In genomic region chr19:42203700-42204099, GRCh38 we compare ENCODE assay signal across 15 cellular contexts. TPM values are rescaled to one million over a fixed set of nuclear protein-coding genes. Genes with fewer than 3 reads are reported as not detected.
DNase-seq lines count a peak whose midpoint lies in the region; ATAC-seq and TF ChIP-seq lines count a peak whose summit lies in the region.
"Had no signal": no experiment of that assay in that cellular context is flagged by ENCODE, and none has a peak within 500 bp of the region (broad histone marks: within the 10 kb centered on the region; RNA-seq: fewer than 3 reads in every experiment).

No MANE protein-coding gene starts in this region.

- H3K9me3 Mint-ChIP-seq in activated naive CD4-positive, alpha-beta T cell treated with anti-CD3 and anti-CD28 coated beads, Interleukin-2, amount 10 ng/mL, durations not matched to agents 7 days and 5 days, result no peaks in the 10 kb centered on the region
- H3K9me3 Mint-ChIP-seq in stimulated activated memory B cell treated with anti-CD40 and anti-IgM and Interleukin-4, amounts not matched to agents 10 μg/mL and 1 μg/mL and 100 μg/mL, for 72 hours, result no peaks in the 10 kb centered on the region
- H3K9me3 Mint-ChIP-seq: activated T-cell treated with anti-CD3 and anti-CD28 coated beads, Interleukin-2, amount 50 U/mL, for 72 hours; mesothelial cell of epicardium had no signal

- H3K27ac Mint-ChIP-seq in activated naive CD4-positive, alpha-beta T cell treated with anti-CD3 and anti-CD28 coated beads, Interleukin-2, amount 10 ng/mL, durations not matched to agents 7 days and 5 days, result peak overlapping the region; percentile 40
- H3K27ac Mint-ChIP-seq in stimulated activated memory B cell treated with anti-CD40 and anti-IgM and Interleukin-4, amounts not matched to agents 10 μg/mL and 1 μg/mL and 100 μg/mL, for 72 hours, result peak overlapping the region; percentile 87
- H3K27ac Mint-ChIP-seq: mesothelial cell of epicardium had no signal

- peaks cover 83% of the 10 kb centered on the region for H3K4me1 Mint-ChIP-seq in activated naive CD4-positive, alpha-beta T cell treated with anti-CD3 and anti-CD28 coated beads, Interleukin-2, amount 10 ng/mL, durations not matched to agents 7 days and 5 days
- peaks cover 72% of the 10 kb centered on the region for H3K4me1 Mint-ChIP-seq in stimulated activated memory B cell treated with anti-CD40 and anti-IgM and Interleukin-4, amounts not matched to agents 10 μg/mL and 1 μg/mL and 100 μg/mL, for 72 hours
- H3K4me1 Mint-ChIP-seq: mesothelial cell of epicardium had no signal

- no peak overlapping the region for H3K4me3 Mint-ChIP-seq in activated naive CD4-positive, alpha-beta T cell treated with anti-CD3 and anti-CD28 coated beads, Interleukin-2, amount 10 ng/mL, durations not matched to agents 7 days and 5 days
- H3K4me3 Mint-ChIP-seq in stimulated activated memory B cell treated with anti-CD40 and anti-IgM and Interleukin-4, amounts not matched to agents 10 μg/mL and 1 μg/mL and 100 μg/mL, for 72 hours, result no peak overlapping the region
- H3K4me3 Mint-ChIP-seq: activated T-cell treated with anti-CD3 and anti-CD28 coated beads, Interleukin-2, amount 50 U/mL, for 72 hours; mesothelial cell of epicardium had no signal

- H3K36me3 ChIP-seq in RWPE2 (ENCODE audit: low read depth) (peaks cover 71% of the 10 kb centered on the region), right atrium auricular region (peaks cover 71% of the 10 kb centered on the region)
- peaks cover 46% of the 10 kb centered on the region for H3K36me3 ChIP-seq in effector memory CD4-positive, alpha-beta T cell (ENCODE audit: control insufficient read depth, insufficient read depth, low read length)

- H3K27me3 Mint-ChIP-seq in activated naive CD4-positive, alpha-beta T cell treated with anti-CD3 and anti-CD28 coated beads, Interleukin-2, amount 10 ng/mL, durations not matched to agents 7 days and 5 days, result no peaks in the 10 kb centered on the region
- no peaks in the 10 kb centered on the region for H3K27me3 Mint-ChIP-seq in stimulated activated memory B cell treated with anti-CD40 and anti-IgM and Interleukin-4, amounts not matched to agents 10 μg/mL and 1 μg/mL and 100 μg/mL, for 72 hours

- TF ChIP-seq CTCF in RWPE2 (IDR thresholded peaks at IDR 0.05; ENCODE audit: poor library complexity, severe bottlenecking) (no peak), right atrium auricular region (IDR thresholded peaks at IDR 0.05) (no peak)

- H3K4me3 ChIP-seq in RWPE2 (ENCODE audit: severe bottlenecking), result no peak overlapping the region
- H3K4me3 ChIP-seq in effector memory CD4-positive, alpha-beta T cell (ENCODE audit: insufficient read depth, low read depth, low read length, poor library complexity, severe bottlenecking), result no peak overlapping the region
- H3K4me3 ChIP-seq in right atrium auricular region, result no peak overlapping the region

- CTCF ChIA-PET in activated naive CD4-positive, alpha-beta T cell treated with anti-CD3 and anti-CD28 coated beads, Interleukin-2, amount 10 ng/mL, durations not matched to agents 7 days and 5 days (lab: Charles Lee), result no interaction called here

- H3K36me3 Mint-ChIP-seq in activated naive CD4-positive, alpha-beta T cell treated with anti-CD3 and anti-CD28 coated beads, Interleukin-2, amount 10 ng/mL, durations not matched to agents 7 days and 5 days, result peaks cover 82% of the 10 kb centered on the region
- peaks cover 50% of the 10 kb centered on the region for H3K36me3 Mint-ChIP-seq in stimulated activated memory B cell treated with anti-CD40 and anti-IgM and Interleukin-4, amounts not matched to agents 10 μg/mL and 1 μg/mL and 100 μg/mL, for 72 hours

- H3K27ac ChIP-seq in RWPE2 (ENCODE audit: poor library complexity, severe bottlenecking) (peak overlapping the region; percentile 88), right atrium auricular region (no peak overlapping the region)
- peak overlapping the region; percentile 24 for H3K27ac ChIP-seq in effector memory CD4-positive, alpha-beta T cell (ENCODE audit: insufficient read depth, low read length, poor library complexity, severe bottlenecking)

- no peak for ATAC-seq in RWPE2 (ENCODE audit: low read depth)
- no peak for ATAC-seq in stimulated activated memory B cell treated with anti-CD40 and anti-IgM and Interleukin-4, amounts not matched to agents 10 μg/mL and 1 μg/mL and 100 μg/mL, for 72 hours
- ATAC-seq: activated T-cell treated with anti-CD3 and anti-CD28 coated beads, Interleukin-2, amount 50 U/mL, for 72 hours had no signal

- no peaks in the 10 kb centered on the region for H3K27me3 ChIP-seq in RWPE2 (ENCODE audit: insufficient read depth, poor library complexity, severe bottlenecking)
- H3K27me3 ChIP-seq in effector memory CD4-positive, alpha-beta T cell (replicated peaks; ENCODE audit: control insufficient read depth, insufficient read depth, low read length, poor library complexity, severe bottlenecking), result no peaks in the 10 kb centered on the region
- no peaks in the 10 kb centered on the region for H3K27me3 ChIP-seq in right atrium auricular region

- DNase-seq in activated naive CD4-positive, alpha-beta T cell treated with anti-CD3 and anti-CD28 coated beads, Interleukin-2, amount 10 ng/mL, durations not matched to agents 7 days and 5 days, result no peak
- no peak for DNase-seq in activated naive CD4-positive, alpha-beta T cell treated with Interleukin-2 at 50 U/mL for 16 hours
- DNase-seq in RWPE2 (ENCODE audit: low spot score) (no peak), NCI-H774 (lab: John Stamatoyannopoulos, UW) (no peak), right atrium auricular region (ENCODE audit: low spot score) (no peak), HuH-7.5 (ENCODE audit: low spot score) (no peak)
- DNase-seq in effector memory CD4-positive, alpha-beta T cell, result no peak
- DNase-seq: activated CD4-positive, CD25-positive, alpha-beta regulatory T cell treated with anti-CD3 and anti-CD28 coated beads, Interleukin-2, amount 50 U/mL, for 72 hours; activated T-cell treated with anti-CD3 and anti-CD28 coated beads, Interleukin-2, amount 50 U/mL, for 72 hours; cortex of kidney; glutamatergic neuron; NCI-H1417 treated with DMSO at 0.1 percent for 48 hours; NCI-H2171 treated with DMSO at 0.1 percent for 48 hours had no signal

- H3K9me3 ChIP-seq in RWPE2 (ENCODE audit: severe bottlenecking) (no peaks in the 10 kb centered on the region), right atrium auricular region (no peaks in the 10 kb centered on the region)
- H3K9me3 ChIP-seq in effector memory CD4-positive, alpha-beta T cell (ENCODE audit: control insufficient read depth, low read length), result no peaks in the 10 kb centered on the region

- H3K4me1 ChIP-seq in RWPE2 (ENCODE audit: insufficient read depth, poor library complexity, severe bottlenecking) (peaks cover 44% of the 10 kb centered on the region), right atrium auricular region (peaks cover 0 to 25% of the 10 kb centered on the region in 2 donors)
- peaks cover 75% of the 10 kb centered on the region for H3K4me1 ChIP-seq in effector memory CD4-positive, alpha-beta T cell (ENCODE audit: control insufficient read depth, insufficient read depth, low read length, poor library complexity, severe bottlenecking)

RNA-seq across cellular contexts. Expression of gene DEDD2, which starts 13.8 kb away (rescaled TPM):
- total RNA-seq in right atrium auricular region, result 10 to 100 TPM; 19.2 to 24.8 TPM

RNA-seq across cellular contexts. Expression of gene ZNF526, which starts 16.4 kb away (rescaled TPM):
- 1 to 10 TPM; 2.6 to 5.4 TPM for total RNA-seq in right atrium auricular region

RNA-seq across cellular contexts. Expression of gene GSK3A, which starts 38.7 kb away (rescaled TPM):
- 10 to 100 TPM; 18.1 to 27.9 TPM for total RNA-seq in right atrium auricular region

RNA-seq across cellular contexts. Expression of gene ERF, which starts 51.2 kb away (rescaled TPM):
- 10 to 100 TPM; 26.8 to 34.9 TPM for total RNA-seq in right atrium auricular region

Comparison
In these comparisons a context has a peak if more than half of its experiments do, and no peak if none do; other contexts are left out.
1. H3K27ac ChIP-seq: peak in RWPE2 (single experiment) and effector memory CD4-positive, alpha-beta T cell (single experiment); none in right atrium auricular region (0 of 2).